ENCODE assay signal across 1 cellular context in the genomic region with DNA sequence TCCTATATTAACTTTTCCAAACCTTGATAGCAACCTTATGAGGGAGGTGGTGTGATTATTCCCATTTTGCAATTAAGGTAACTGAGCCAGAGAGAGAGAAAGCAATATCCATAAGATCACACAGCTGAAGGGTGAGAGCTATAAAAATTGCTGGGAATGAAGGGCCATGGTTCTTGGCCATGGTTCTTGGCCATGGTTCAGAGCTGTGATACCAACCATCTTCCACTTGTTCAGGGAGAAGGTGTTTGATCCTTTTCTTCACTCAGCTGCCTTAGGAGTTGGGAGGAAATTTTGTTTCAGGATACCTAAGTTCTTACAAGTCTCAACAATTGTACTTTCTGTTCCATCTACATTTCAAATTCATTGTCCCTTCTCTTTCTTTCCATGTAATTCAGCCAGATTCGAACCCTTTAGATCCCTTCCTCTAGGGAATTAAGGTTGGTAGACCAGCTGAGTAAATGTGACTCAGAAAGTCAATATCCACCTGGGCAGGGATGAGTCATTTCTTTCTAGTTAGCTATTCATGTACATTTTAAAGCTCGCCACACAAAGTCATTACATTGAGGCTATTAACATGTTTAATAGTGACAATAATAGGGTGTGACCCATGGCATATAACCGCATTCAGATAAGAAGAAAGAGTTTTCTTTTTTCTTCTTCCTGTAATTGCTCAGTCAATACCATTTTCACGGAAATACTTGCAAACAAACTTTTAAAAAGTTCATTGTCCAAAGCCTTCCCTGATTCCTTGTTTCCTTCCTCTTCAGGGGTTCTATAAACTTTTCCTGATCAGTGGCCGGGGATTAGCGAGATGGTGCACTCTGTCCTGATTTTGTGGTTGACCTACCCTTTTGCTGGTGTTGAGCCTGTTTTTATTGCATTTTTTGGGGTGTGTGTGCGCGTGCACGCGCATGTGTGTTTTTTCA.
TF ChIP-seq lines count a peak whose summit lies in the region.

No MANE protein-coding gene starts in this region.

TF ChIP-seq in HepG2, 621 proteins besides CTCF, POLR2A, EP300 and RAD21 (continued from another document and continues in another):
- TF ChIP-seq, protein P1, sequence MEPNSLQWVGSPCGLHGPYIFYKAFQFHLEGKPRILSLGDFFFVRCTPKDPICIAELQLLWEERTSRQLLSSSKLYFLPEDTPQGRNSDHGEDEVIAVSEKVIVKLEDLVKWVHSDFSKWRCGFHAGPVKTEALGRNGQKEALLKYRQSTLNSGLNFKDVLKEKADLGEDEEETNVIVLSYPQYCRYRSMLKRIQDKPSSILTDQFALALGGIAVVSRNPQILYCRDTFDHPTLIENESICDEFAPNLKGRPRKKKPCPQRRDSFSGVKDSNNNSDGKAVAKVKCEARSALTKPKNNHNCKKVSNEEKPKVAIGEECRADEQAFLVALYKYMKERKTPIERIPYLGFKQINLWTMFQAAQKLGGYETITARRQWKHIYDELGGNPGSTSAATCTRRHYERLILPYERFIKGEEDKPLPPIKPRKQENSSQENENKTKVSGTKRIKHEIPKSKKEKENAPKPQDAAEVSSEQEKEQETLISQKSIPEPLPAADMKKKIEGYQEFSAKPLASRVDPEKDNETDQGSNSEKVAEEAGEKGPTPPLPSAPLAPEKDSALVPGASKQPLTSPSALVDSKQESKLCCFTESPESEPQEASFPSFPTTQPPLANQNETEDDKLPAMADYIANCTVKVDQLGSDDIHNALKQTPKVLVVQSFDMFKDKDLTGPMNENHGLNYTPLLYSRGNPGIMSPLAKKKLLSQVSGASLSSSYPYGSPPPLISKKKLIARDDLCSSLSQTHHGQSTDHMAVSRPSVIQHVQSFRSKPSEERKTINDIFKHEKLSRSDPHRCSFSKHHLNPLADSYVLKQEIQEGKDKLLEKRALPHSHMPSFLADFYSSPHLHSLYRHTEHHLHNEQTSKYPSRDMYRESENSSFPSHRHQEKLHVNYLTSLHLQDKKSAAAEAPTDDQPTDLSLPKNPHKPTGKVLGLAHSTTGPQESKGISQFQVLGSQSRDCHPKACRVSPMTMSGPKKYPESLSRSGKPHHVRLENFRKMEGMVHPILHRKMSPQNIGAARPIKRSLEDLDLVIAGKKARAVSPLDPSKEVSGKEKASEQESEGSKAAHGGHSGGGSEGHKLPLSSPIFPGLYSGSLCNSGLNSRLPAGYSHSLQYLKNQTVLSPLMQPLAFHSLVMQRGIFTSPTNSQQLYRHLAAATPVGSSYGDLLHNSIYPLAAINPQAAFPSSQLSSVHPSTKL (CRISPR knock-in tag; IDR thresholded peaks at IDR 0.05): peak; percentile 86
- TF ChIP-seq GZF1 (CRISPR knock-in tag; IDR thresholded peaks at IDR 0.05): no peak
- TF ChIP-seq TCF7 (IDR thresholded peaks at IDR 0.05; ENCODE audit: low read depth): peak; percentile 91
- TF ChIP-seq, protein P2, sequence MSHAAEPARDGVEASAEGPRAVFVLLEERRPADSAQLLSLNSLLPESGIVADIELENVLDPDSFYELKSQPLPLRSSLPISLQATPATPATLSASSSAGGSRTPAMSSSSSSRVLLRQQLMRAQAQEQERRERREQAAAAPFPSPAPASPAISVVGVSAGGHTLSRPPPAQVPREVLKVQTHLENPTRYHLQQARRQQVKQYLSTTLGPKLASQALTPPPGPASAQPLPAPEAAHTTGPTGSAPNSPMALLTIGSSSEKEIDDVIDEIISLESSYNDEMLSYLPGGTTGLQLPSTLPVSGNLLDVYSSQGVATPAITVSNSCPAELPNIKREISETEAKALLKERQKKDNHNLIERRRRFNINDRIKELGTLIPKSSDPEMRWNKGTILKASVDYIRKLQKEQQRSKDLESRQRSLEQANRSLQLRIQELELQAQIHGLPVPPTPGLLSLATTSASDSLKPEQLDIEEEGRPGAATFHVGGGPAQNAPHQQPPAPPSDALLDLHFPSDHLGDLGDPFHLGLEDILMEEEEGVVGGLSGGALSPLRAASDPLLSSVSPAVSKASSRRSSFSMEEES (CRISPR knock-in tag; IDR thresholded peaks at IDR 0.05): peak; percentile 59; the same call in 1 of the 2 replicates
- TF ChIP-seq SRY (CRISPR knock-in tag; IDR thresholded peaks at IDR 0.05): no peak
- TF ChIP-seq, protein P3, sequence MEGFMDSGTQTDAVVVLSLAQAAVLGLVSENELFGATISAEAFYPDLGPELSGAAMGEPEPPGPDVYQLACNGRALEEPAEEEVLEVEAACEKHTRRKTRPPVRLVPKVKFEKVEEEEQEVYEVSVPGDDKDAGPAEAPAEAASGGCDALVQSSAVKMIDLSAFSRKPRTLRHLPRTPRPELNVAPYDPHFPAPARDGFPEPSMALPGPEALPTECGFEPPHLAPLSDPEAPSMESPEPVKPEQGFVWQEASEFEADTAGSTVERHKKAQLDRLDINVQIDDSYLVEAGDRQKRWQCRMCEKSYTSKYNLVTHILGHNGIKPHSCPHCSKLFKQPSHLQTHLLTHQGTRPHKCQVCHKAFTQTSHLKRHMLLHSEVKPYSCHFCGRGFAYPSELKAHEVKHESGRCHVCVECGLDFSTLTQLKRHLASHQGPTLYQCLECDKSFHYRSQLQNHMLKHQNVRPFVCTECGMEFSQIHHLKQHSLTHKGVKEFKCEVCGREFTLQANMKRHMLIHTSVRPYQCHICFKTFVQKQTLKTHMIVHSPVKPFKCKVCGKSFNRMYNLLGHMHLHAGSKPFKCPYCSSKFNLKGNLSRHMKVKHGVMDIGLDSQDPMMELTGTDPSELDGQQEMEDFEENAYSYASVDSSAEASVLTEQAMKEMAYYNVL (CRISPR knock-in tag; IDR thresholded peaks at IDR 0.05; ENCODE audit: borderline replicate concordance): 0 out of 2 replicates have a peak, but pooled peaks have one; percentile 16
- TF ChIP-seq PHF21A (CRISPR knock-in tag; IDR thresholded peaks at IDR 0.05): peak; percentile 68; the same call in 1 of the 2 replicates
- no peak for TF ChIP-seq ZNF337 (CRISPR knock-in tag; IDR thresholded peaks at IDR 0.05; ENCODE audit: borderline replicate concordance, low read depth)
- TF ChIP-seq ZNF879 (CRISPR knock-in tag; IDR thresholded peaks at IDR 0.05): no peak
- TF ChIP-seq, protein P4, sequence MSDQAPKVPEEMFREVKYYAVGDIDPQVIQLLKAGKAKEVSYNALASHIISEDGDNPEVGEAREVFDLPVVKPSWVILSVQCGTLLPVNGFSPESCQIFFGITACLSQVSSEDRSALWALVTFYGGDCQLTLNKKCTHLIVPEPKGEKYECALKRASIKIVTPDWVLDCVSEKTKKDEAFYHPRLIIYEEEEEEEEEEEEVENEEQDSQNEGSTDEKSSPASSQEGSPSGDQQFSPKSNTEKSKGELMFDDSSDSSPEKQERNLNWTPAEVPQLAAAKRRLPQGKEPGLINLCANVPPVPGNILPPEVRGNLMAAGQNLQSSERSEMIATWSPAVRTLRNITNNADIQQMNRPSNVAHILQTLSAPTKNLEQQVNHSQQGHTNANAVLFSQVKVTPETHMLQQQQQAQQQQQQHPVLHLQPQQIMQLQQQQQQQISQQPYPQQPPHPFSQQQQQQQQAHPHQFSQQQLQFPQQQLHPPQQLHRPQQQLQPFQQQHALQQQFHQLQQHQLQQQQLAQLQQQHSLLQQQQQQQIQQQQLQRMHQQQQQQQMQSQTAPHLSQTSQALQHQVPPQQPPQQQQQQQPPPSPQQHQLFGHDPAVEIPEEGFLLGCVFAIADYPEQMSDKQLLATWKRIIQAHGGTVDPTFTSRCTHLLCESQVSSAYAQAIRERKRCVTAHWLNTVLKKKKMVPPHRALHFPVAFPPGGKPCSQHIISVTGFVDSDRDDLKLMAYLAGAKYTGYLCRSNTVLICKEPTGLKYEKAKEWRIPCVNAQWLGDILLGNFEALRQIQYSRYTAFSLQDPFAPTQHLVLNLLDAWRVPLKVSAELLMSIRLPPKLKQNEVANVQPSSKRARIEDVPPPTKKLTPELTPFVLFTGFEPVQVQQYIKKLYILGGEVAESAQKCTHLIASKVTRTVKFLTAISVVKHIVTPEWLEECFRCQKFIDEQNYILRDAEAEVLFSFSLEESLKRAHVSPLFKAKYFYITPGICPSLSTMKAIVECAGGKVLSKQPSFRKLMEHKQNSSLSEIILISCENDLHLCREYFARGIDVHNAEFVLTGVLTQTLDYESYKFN (CRISPR knock-in tag; conservative IDR thresholded peaks at IDR 0.05): peak; percentile 74
- no peak for TF ChIP-seq ZSCAN29 (CRISPR knock-in tag; conservative IDR thresholded peaks at IDR 0.05)
- TF ChIP-seq STAT5B (CRISPR knock-in tag; IDR thresholded peaks at IDR 0.05): no peak
- TF ChIP-seq NFKBIZ (CRISPR knock-in tag; IDR thresholded peaks at IDR 0.05): no peak
- TF ChIP-seq, protein P5, sequence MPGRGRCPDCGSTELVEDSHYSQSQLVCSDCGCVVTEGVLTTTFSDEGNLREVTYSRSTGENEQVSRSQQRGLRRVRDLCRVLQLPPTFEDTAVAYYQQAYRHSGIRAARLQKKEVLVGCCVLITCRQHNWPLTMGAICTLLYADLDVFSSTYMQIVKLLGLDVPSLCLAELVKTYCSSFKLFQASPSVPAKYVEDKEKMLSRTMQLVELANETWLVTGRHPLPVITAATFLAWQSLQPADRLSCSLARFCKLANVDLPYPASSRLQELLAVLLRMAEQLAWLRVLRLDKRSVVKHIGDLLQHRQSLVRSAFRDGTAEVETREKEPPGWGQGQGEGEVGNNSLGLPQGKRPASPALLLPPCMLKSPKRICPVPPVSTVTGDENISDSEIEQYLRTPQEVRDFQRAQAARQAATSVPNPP (CRISPR knock-in tag; IDR thresholded peaks at IDR 0.05): no peak
- TF ChIP-seq SALL1 (CRISPR knock-in tag; IDR thresholded peaks at IDR 0.05): no peak
- peak; percentile 53 for TF ChIP-seq ERF (CRISPR knock-in tag; IDR thresholded peaks at IDR 0.05)
- no peak for TF ChIP-seq NFE2L1 (CRISPR knock-in tag; IDR thresholded peaks at IDR 0.05; ENCODE audit: borderline replicate concordance)
- no peak for TF ChIP-seq RORA (CRISPR knock-in tag; IDR thresholded peaks at IDR 0.05)
- TF ChIP-seq ZEB1 (IDR thresholded peaks at IDR 0.05; ENCODE audit: insufficient replicate concordance, low read depth): peak; percentile 30
- peak; percentile 88; the same call in 1 of the 2 replicates for TF ChIP-seq SOX5 (CRISPR knock-in tag; IDR thresholded peaks at IDR 0.05; ENCODE audit: borderline replicate concordance)
- TF ChIP-seq, protein P6, sequence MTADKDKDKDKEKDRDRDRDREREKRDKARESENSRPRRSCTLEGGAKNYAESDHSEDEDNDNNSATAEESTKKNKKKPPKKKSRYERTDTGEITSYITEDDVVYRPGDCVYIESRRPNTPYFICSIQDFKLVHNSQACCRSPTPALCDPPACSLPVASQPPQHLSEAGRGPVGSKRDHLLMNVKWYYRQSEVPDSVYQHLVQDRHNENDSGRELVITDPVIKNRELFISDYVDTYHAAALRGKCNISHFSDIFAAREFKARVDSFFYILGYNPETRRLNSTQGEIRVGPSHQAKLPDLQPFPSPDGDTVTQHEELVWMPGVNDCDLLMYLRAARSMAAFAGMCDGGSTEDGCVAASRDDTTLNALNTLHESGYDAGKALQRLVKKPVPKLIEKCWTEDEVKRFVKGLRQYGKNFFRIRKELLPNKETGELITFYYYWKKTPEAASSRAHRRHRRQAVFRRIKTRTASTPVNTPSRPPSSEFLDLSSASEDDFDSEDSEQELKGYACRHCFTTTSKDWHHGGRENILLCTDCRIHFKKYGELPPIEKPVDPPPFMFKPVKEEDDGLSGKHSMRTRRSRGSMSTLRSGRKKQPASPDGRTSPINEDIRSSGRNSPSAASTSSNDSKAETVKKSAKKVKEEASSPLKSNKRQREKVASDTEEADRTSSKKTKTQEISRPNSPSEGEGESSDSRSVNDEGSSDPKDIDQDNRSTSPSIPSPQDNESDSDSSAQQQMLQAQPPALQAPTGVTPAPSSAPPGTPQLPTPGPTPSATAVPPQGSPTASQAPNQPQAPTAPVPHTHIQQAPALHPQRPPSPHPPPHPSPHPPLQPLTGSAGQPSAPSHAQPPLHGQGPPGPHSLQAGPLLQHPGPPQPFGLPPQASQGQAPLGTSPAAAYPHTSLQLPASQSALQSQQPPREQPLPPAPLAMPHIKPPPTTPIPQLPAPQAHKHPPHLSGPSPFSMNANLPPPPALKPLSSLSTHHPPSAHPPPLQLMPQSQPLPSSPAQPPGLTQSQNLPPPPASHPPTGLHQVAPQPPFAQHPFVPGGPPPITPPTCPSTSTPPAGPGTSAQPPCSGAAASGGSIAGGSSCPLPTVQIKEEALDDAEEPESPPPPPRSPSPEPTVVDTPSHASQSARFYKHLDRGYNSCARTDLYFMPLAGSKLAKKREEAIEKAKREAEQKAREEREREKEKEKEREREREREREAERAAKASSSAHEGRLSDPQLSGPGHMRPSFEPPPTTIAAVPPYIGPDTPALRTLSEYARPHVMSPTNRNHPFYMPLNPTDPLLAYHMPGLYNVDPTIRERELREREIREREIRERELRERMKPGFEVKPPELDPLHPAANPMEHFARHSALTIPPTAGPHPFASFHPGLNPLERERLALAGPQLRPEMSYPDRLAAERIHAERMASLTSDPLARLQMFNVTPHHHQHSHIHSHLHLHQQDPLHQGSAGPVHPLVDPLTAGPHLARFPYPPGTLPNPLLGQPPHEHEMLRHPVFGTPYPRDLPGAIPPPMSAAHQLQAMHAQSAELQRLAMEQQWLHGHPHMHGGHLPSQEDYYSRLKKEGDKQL (CRISPR knock-in tag; IDR thresholded peaks at IDR 0.05; ENCODE audit: low read depth): peak; percentile 87; the same call in 1 of the 2 replicates
- TF ChIP-seq, protein P7, sequence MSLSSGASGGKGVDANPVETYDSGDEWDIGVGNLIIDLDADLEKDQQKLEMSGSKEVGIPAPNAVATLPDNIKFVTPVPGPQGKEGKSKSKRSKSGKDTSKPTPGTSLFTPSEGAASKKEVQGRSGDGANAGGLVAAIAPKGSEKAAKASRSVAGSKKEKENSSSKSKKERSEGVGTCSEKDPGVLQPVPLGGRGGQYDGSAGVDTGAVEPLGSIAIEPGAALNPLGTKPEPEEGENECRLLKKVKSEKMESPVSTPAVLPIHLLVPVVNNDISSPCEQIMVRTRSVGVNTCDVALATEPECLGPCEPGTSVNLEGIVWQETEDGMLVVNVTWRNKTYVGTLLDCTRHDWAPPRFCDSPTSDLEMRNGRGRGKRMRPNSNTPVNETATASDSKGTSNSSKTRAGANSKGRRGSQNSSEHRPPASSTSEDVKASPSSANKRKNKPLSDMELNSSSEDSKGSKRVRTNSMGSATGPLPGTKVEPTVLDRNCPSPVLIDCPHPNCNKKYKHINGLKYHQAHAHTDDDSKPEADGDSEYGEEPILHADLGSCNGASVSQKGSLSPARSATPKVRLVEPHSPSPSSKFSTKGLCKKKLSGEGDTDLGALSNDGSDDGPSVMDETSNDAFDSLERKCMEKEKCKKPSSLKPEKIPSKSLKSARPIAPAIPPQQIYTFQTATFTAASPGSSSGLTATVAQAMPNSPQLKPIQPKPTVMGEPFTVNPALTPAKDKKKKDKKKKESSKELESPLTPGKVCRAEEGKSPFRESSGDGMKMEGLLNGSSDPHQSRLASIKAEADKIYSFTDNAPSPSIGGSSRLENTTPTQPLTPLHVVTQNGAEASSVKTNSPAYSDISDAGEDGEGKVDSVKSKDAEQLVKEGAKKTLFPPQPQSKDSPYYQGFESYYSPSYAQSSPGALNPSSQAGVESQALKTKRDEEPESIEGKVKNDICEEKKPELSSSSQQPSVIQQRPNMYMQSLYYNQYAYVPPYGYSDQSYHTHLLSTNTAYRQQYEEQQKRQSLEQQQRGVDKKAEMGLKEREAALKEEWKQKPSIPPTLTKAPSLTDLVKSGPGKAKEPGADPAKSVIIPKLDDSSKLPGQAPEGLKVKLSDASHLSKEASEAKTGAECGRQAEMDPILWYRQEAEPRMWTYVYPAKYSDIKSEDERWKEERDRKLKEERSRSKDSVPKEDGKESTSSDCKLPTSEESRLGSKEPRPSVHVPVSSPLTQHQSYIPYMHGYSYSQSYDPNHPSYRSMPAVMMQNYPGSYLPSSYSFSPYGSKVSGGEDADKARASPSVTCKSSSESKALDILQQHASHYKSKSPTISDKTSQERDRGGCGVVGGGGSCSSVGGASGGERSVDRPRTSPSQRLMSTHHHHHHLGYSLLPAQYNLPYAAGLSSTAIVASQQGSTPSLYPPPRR (CRISPR knock-in tag; IDR thresholded peaks at IDR 0.05; ENCODE audit: borderline replicate concordance): peak; percentile 95
- TF ChIP-seq GATAD2A (CRISPR knock-in tag; IDR thresholded peaks at IDR 0.05): peak; percentile 76
- TF ChIP-seq ZSCAN30 (CRISPR knock-in tag; IDR thresholded peaks at IDR 0.05): no peak
- TF ChIP-seq ZNF17 (CRISPR knock-in tag; IDR thresholded peaks at IDR 0.05): no peak
- TF ChIP-seq ZMYM3 (CRISPR knock-in tag; IDR thresholded peaks at IDR 0.05): no peak
- TF ChIP-seq TBL1XR1 (IDR thresholded peaks at IDR 0.05; ENCODE audit: borderline replicate concordance, low read length, partially characterized antibody): peak; percentile 21
- peak; percentile 77; the same call in 1 of the 2 replicates for TF ChIP-seq RARA (CRISPR knock-in tag; IDR thresholded peaks at IDR 0.05)
